14 cellular contexts compared by ENCODE assay signal in genomic region chr1:212605441-212605976, GRCh38. TPM values are rescaled to one million over a fixed set of nuclear protein-coding genes. Genes with fewer than 3 reads are reported as not detected.
DNase-seq lines count a peak whose midpoint lies in the region; ATAC-seq, FAIRE-seq and TF ChIP-seq lines count a peak whose summit lies in the region.
"Had no signal": no experiment of that assay in that cellular context is flagged by ENCODE, and none has a peak within 500 bp of the region (broad histone marks: within the 10 kb centered on the region; RNA-seq: fewer than 3 reads in every experiment).

No MANE protein-coding gene starts in this region.

- no peaks in the 10 kb centered on the region for H3K9me3 ChIP-seq in CD4-positive, alpha-beta T cell (ENCODE audit: control insufficient read depth, low read length)
- H3K9me3 ChIP-seq in H1 (ENCODE audit: insufficient read depth in 2 of 2, low read depth in 1 of 2, low read length in 1 of 2) (no peaks in the 10 kb centered on the region), neural progenitor cell (ENCODE audit: low read depth) (no peaks in the 10 kb centered on the region), PC-9 (ENCODE audit: insufficient read depth, low read depth) (no peaks in the 10 kb centered on the region)
- H3K9me3 ChIP-seq: adrenal gland, BLaER1 had no signal

- peaks cover 93% of the 10 kb centered on the region for H3K27me3 Mint-ChIP-seq in CD4-positive, alpha-beta T cell
- H3K27me3 Mint-ChIP-seq in neural progenitor cell (ENCODE audit: insufficient read depth, low read depth): peaks cover 19% of the 10 kb centered on the region
- H3K27me3 Mint-ChIP-seq in activated CD4-positive, alpha-beta memory T cell treated with anti-CD3 and anti-CD28 coated beads, Interleukin-2, amount 10 ng/mL, durations not matched to agents 7 days and 5 days: peaks cover 58% of the 10 kb centered on the region

- 0 out of 2 replicates have a peak overlapping the region, but pooled peaks have one; percentile 5 for H2BK15ac ChIP-seq in H1 (ENCODE audit: low read length)

- H3K9me2 ChIP-seq in PC-9 (ENCODE audit: insufficient read depth): no peaks in the 10 kb centered on the region

- H3K9ac ChIP-seq in H1 (replicated peaks in 1 of 4; ENCODE audit: extremely low read depth in 1 of 4, low read depth in 3 of 4, low read length in 3 of 4) (no peak overlapping the region), neural progenitor cell (no peak overlapping the region)
- H3K9ac ChIP-seq: BLaER1 had no signal

- H3K79me2 ChIP-seq in H1 (ENCODE audit: control insufficient read depth in 1 of 2, insufficient read depth in 2 of 2, low read length in 2 of 2): peaks cover 0 to 11% of the 10 kb centered on the region in 2 experiments; a peak in 2 of 4 replicates
- H3K79me2 ChIP-seq in neural progenitor cell (ENCODE audit: low read depth): no peaks in the 10 kb centered on the region
- no peaks in the 10 kb centered on the region for H3K79me2 ChIP-seq in PC-9 (ENCODE audit: low read depth)

- H3K14ac ChIP-seq in H1 (ENCODE audit: insufficient read length): no peak overlapping the region

- H3K4me3 Mint-ChIP-seq in CD4-positive, alpha-beta T cell: peak overlapping the region; percentile 97
- peak overlapping the region; percentile 96 for H3K4me3 Mint-ChIP-seq in neural progenitor cell
- H3K4me3 Mint-ChIP-seq in activated CD4-positive, alpha-beta memory T cell treated with anti-CD3 and anti-CD28 coated beads, Interleukin-2, amount 10 ng/mL, durations not matched to agents 7 days and 5 days: no peak overlapping the region

- WGBS in H1 (ENCODE audit: extremely low coverage in 1 of 2, insufficient coverage in 1 of 2, insufficient read length in 1 of 2, insufficient replicate concordance in 2 of 2, low coverage in 1 of 2, low lambda C conversion rate in 2 of 2, missing lambda C conversion rate in 1 of 2), 2 experiments: 60% methylated on average over 5 of the region's 5 CpGs; no CpG with 5 or more reads in 1 of the 2 experiments

- no peak overlapping the region for H3K27ac Mint-ChIP-seq in CD4-positive, alpha-beta T cell
- H3K27ac Mint-ChIP-seq in neural progenitor cell: peak overlapping the region; percentile 64
- H3K27ac Mint-ChIP-seq in activated CD4-positive, alpha-beta memory T cell treated with anti-CD3 and anti-CD28 coated beads, Interleukin-2, amount 10 ng/mL, durations not matched to agents 7 days and 5 days: no peak overlapping the region
- H3K27ac Mint-ChIP-seq: activated CD8-positive, alpha-beta memory T cell treated with anti-CD3 and anti-CD28 coated beads, Interleukin-2, amount 10 ng/mL, durations not matched to agents 7 days and 5 days had no signal

- peak; percentile 7 for FAIRE-seq in H1 (lab: Jason Lieb, UNC)
- FAIRE-seq: endometrium had no signal

- H3K23me2 ChIP-seq in H1 (ENCODE audit: low read depth, low read length): peaks cover 18% of the 10 kb centered on the region

- POLR2A ChIA-PET in CD4-positive, alpha-beta T cell (lab: Charles Lee): no interaction called here
- POLR2A ChIA-PET in H1 (lab: Charles Lee; ENCODE audit: partially characterized antibody): interaction anchor here (0.5 to 2.4 kb wide), 3 partner anchors 11 to 281 kb away, joined by 3 to 12 read pairs (median 3); no protein-coding TSS in a partner anchor
- POLR2A ChIA-PET in activated CD4-positive, alpha-beta memory T cell treated with anti-CD3 and anti-CD28 coated beads, Interleukin-2, amount 10 ng/mL, durations not matched to agents 7 days and 5 days (lab: Charles Lee): interaction anchor here (0.7 to 5.0 kb wide), 3 partner anchors 8 to 39 kb away, joined by 3 to 94 read pairs (median 40); no protein-coding TSS in a partner anchor
- POLR2A ChIA-PET in PC-9 (lab: Charles Lee; ENCODE audit: unreplicated experiment): no interaction called here

- TF ChIP-seq RAD21 in H1 (IDR thresholded peaks at IDR 0.05 in 1 of 2, conservative IDR thresholded peaks at IDR 0.05 in 1 of 2; ENCODE audit: low read depth in 2 of 2, low read length in 2 of 2): no peak

- CTCF ChIA-PET in CD4-positive, alpha-beta T cell (lab: Charles Lee): no interaction called here
- CTCF ChIA-PET in H1 (lab: Charles Lee; ENCODE audit: partially characterized antibody) (interaction anchor here (1.1 to 3.5 kb wide), 6 partner anchors 8 to 150 kb away, joined by 3 to 15 read pairs (median 6); no protein-coding TSS in a partner anchor), PC-9 (lab: Charles Lee) (no interaction called here)
- CTCF ChIA-PET in activated CD4-positive, alpha-beta memory T cell treated with anti-CD3 and anti-CD28 coated beads, Interleukin-2, amount 10 ng/mL, durations not matched to agents 7 days and 5 days (lab: Charles Lee): no interaction called here

- no peak overlapping the region for H4K91ac ChIP-seq in H1 (replicated peaks; ENCODE audit: insufficient read length, low read length)

- H3K4me1 ChIP-seq in H1 (replicated peaks in 1 of 4; ENCODE audit: control insufficient read depth in 3 of 4, insufficient read depth in 4 of 4, low read length in 3 of 4) (peaks cover 6 to 22% (median 9%) of the 10 kb centered on the region in 4 experiments), neural progenitor cell (peaks cover 34% of the 10 kb centered on the region), PC-9 (replicated peaks; ENCODE audit: insufficient read depth) (peaks cover 39% of the 10 kb centered on the region)

- H3K79me1 ChIP-seq in H1 (ENCODE audit: low read depth, low read length): no peaks in the 10 kb centered on the region

- BruUV-seq in PC-9 (replicated peaks; lab: Mats Ljungman, UMichigan): no TSS peak

- H3K4me1 Mint-ChIP-seq in CD4-positive, alpha-beta T cell (ENCODE audit: low read depth): peaks cover 32% of the 10 kb centered on the region
- H3K4me1 Mint-ChIP-seq in neural progenitor cell: peaks cover 39% of the 10 kb centered on the region
- peaks cover 34% of the 10 kb centered on the region for H3K4me1 Mint-ChIP-seq in activated CD4-positive, alpha-beta memory T cell treated with anti-CD3 and anti-CD28 coated beads, Interleukin-2, amount 10 ng/mL, durations not matched to agents 7 days and 5 days

- no peak for TF ChIP-seq EP300 in H1 (IDR thresholded peaks at IDR 0.05; ENCODE audit: borderline replicate concordance in 1 of 2, low read depth in 2 of 2, low read length in 2 of 2)

- H3K4ac ChIP-seq in H1 (replicated peaks; ENCODE audit: insufficient read length, low read depth, low read length): no peak overlapping the region

- TF ChIP-seq CTCF in CD4-positive, alpha-beta T cell (IDR thresholded peaks at IDR 0.05): no peak
- no peak for TF ChIP-seq CTCF in H1 (IDR thresholded peaks at IDR 0.05; ENCODE audit: control extremely low read depth in 1 of 3, insufficient read depth in 1 of 3, low read depth in 1 of 3, low read length in 3 of 3)
- TF ChIP-seq CTCF in neural progenitor cell (IDR thresholded peaks at IDR 0.05): no peak
- no peak for TF ChIP-seq CTCF in PC-9 (conservative IDR thresholded peaks at IDR 0.05)

- no peak overlapping the region for H2BK120ac ChIP-seq in H1 (replicated peaks; ENCODE audit: low read depth, low read length)

- H4K8ac ChIP-seq in H1 (ENCODE audit: extremely low read depth, insufficient read depth, low read length): no peak overlapping the region

- peaks cover 12% of the 10 kb centered on the region for H3K36me3 Mint-ChIP-seq in CD4-positive, alpha-beta T cell (ENCODE audit: low read depth)
- H3K36me3 Mint-ChIP-seq in neural progenitor cell: no peaks in the 10 kb centered on the region
- H3K36me3 Mint-ChIP-seq in activated CD4-positive, alpha-beta memory T cell treated with anti-CD3 and anti-CD28 coated beads, Interleukin-2, amount 10 ng/mL, durations not matched to agents 7 days and 5 days (ENCODE audit: low read depth): peaks cover 11% of the 10 kb centered on the region

- H2AFZ ChIP-seq in H1 (ENCODE audit: low read length) (no peak overlapping the region), neural progenitor cell (replicated peaks) (no peak overlapping the region), PC-9 (no peak overlapping the region)

- H3F3A ChIP-seq in neural progenitor cell (ENCODE audit: low read depth) (peaks cover 41% of the 10 kb centered on the region), PC-9 (ENCODE audit: insufficient read depth, low read depth) (peaks cover 16% of the 10 kb centered on the region)

- no peak overlapping the region; the same call in 1 of the 2 replicates for H2BK5ac ChIP-seq in H1 (ENCODE audit: low read depth, low read length)

- no peaks in the 10 kb centered on the region for H3K9me3 Mint-ChIP-seq in CD4-positive, alpha-beta T cell
- H3K9me3 Mint-ChIP-seq in neural progenitor cell: no peaks in the 10 kb centered on the region
- H3K9me3 Mint-ChIP-seq in activated CD4-positive, alpha-beta memory T cell treated with anti-CD3 and anti-CD28 coated beads, Interleukin-2, amount 10 ng/mL, durations not matched to agents 7 days and 5 days: no peaks in the 10 kb centered on the region

- H3K36me3 ChIP-seq in H1 (ENCODE audit: control insufficient read depth in 2 of 4, insufficient read depth in 4 of 4, low read length in 3 of 4) (no peaks in the 10 kb centered on the region), neural progenitor cell (no peaks in the 10 kb centered on the region), PC-9 (ENCODE audit: low read depth) (no peaks in the 10 kb centered on the region)
- H3K36me3 ChIP-seq: adrenal gland, BLaER1 had no signal

- DNase-seq in CD4-positive, alpha-beta T cell: no peak
- DNase-seq in KBM-7 (peak; percentile 40), H1 (ENCODE audit: low read depth in 1 of 2, low spot score in 2 of 2) (no peak), neural progenitor cell (ENCODE audit: low spot score) (peak; percentile 70), PC-9 (no peak), NCI-H748 treated with DMSO at 0.1 percent for 48 hours (lab: John Stamatoyannopoulos, UW) (no peak), HCEC 1CT (no peak)
- DNase-seq in activated CD4-positive, alpha-beta memory T cell treated with anti-CD3 and anti-CD28 coated beads, Interleukin-2, amount 10 ng/mL, durations not matched to agents 7 days and 5 days: no peak
- DNase-seq: activated CD8-positive, alpha-beta memory T cell treated with anti-CD3 and anti-CD28 coated beads, Interleukin-2, amount 10 ng/mL, durations not matched to agents 7 days and 5 days; adrenal gland; NCI-H1436; NK-92 treated with Interleukin-12 subunit alpha and Interleukin-12 subunit beta, amount 100 ng/mL, for 24 hours had no signal

- no peak overlapping the region for H4K5ac ChIP-seq in H1 (ENCODE audit: insufficient read length, low read depth, low read length)

- no peak overlapping the region for H3K27ac ChIP-seq in CD4-positive, alpha-beta T cell (ENCODE audit: low read depth, low read length)
- H3K27ac ChIP-seq in H1 (ENCODE audit: low read depth, low read length): no peak overlapping the region
- H3K27ac ChIP-seq in neural progenitor cell: no peak overlapping the region
- no peak overlapping the region for H3K27ac ChIP-seq in PC-9
- H3K27ac ChIP-seq: adrenal gland, BLaER1 had no signal

- TF ChIP-seq POLR2A in H1 (IDR thresholded peaks at IDR 0.05; ENCODE audit: control extremely low read depth in 1 of 2, low read depth in 2 of 2, low read length in 2 of 2): no peak

- H3K18ac ChIP-seq in H1 (ENCODE audit: extremely low read depth, low read length): no peak overlapping the region; the same call in 1 of the 2 replicates

- H4K20me1 ChIP-seq in H1 (replicated peaks in 1 of 2; ENCODE audit: control insufficient read depth in 1 of 2, insufficient read depth in 2 of 2, low read length in 2 of 2) (peaks cover 9% of the 10 kb centered on the region in 2 experiments), neural progenitor cell (ENCODE audit: low read depth) (peaks cover 17% of the 10 kb centered on the region), PC-9 (ENCODE audit: insufficient read depth) (peaks cover 10% of the 10 kb centered on the region; the same call in 1 of the 2 replicates)

- no peak overlapping the region for H3K56ac ChIP-seq in H1 (replicated peaks; ENCODE audit: insufficient read length, low read depth, low read length)

- peak overlapping the region; percentile 96 to 97; a peak in 3 of 4 replicates for H3K4me2 ChIP-seq in H1 (ENCODE audit: insufficient read depth in 1 of 2, low read depth in 2 of 2, low read length in 2 of 2)
- peak overlapping the region; percentile 97 for H3K4me2 ChIP-seq in neural progenitor cell
- H3K4me2 ChIP-seq in PC-9: no peak overlapping the region
- H3K4me2 ChIP-seq: BLaER1 had no signal

- in situ Hi-C loops in KBM-7 (cut with MboI; ENCODE audit: low pct_unique_long_range_greater_than_20kb, low sequenced_read_pairs): no loop called here

- intact Hi-C loops in CD4-positive, alpha-beta T cell (cut with DNase I, micrococcal nuclease): loop anchor here (5.0 to 10.0 kb wide), 3 partner anchors 38 to 1379 kb away; partner anchors contain the start of gene PROX1 (in 1 of the 2)
- intact Hi-C loops in PC-9 (cut with micrococcal nuclease; ENCODE audit: unreplicated experiment): no loop called here

- no peak overlapping the region for H2BK20ac ChIP-seq in H1 (ENCODE audit: low read length)

- H2AK5ac ChIP-seq in H1 (ENCODE audit: low read depth, low read length): no peak overlapping the region; the same call in 1 of the 2 replicates

- peaks cover 58% of the 10 kb centered on the region for H3K27me3 ChIP-seq in CD4-positive, alpha-beta T cell (ENCODE audit: control insufficient read depth, insufficient read depth, low read length)
- peaks cover 10 to 34% (median 27%) of the 10 kb centered on the region in 4 experiments for H3K27me3 ChIP-seq in H1 (replicated peaks in 1 of 4; ENCODE audit: control insufficient read depth in 3 of 4, extremely low read depth in 1 of 4, insufficient read depth in 3 of 4, low read length in 3 of 4)
- peaks cover 97% of the 10 kb centered on the region for H3K27me3 ChIP-seq in neural progenitor cell
- peaks cover 53% of the 10 kb centered on the region for H3K27me3 ChIP-seq in PC-9 (ENCODE audit: insufficient read depth, low read depth)

- peak overlapping the region; percentile 52; the same call in 1 of the 2 replicates for H2BK12ac ChIP-seq in H1 (ENCODE audit: low read depth, low read length)

- peak overlapping the region in 1 of 4 experiments; percentile 96; a peak in 2 of 8 replicates for H3K4me3 ChIP-seq in H1 (ENCODE audit: extremely low read depth in 1 of 4, insufficient read depth in 2 of 4, low read depth in 3 of 4, low read length in 4 of 4)
- peak overlapping the region; percentile 62 for H3K4me3 ChIP-seq in neural progenitor cell
- H3K4me3 ChIP-seq in PC-9: no peak overlapping the region
- H3K4me3 ChIP-seq: adrenal gland, BLaER1 had no signal

- no peak for ATAC-seq in CD4-positive, alpha-beta T cell (ENCODE audit: poor library complexity)
- ATAC-seq: activated CD8-positive, alpha-beta memory T cell treated with anti-CD3 and anti-CD28 coated beads, Interleukin-2, amount 10 ng/mL, durations not matched to agents 7 days and 5 days had no signal

- no peak overlapping the region for H3K23ac ChIP-seq in H1 (ENCODE audit: insufficient read length)

RNA-seq across cellular contexts. Expression of gene ATF3, which starts 3.1 kb away (rescaled TPM):
- total RNA-seq in CD4-positive, alpha-beta T cell: 10 to 100 TPM; 10.4 to 12.7 TPM
- 21.5 and 27.7 TPM in 2 replicates for total RNA-seq in H1 (2021; fragmentation: NEBNext Ultra II Directional; extraction: Animal tissue kit (Norgen Biotek cat#: 25700))
- 12.2 and 13.5 TPM in 2 replicates for polyA plus RNA-seq in H1 (2011; rRNA removed)
- polyA plus RNA-seq in H1 (2011; cell fraction: cytosol; rRNA removed): 17.1 TPM
- polyA plus RNA-seq in H1 (2011; cell fraction: nucleus; rRNA removed): 18.7 TPM
- 18.2 to 33.8 TPM (median 21.4 TPM) in 4 replicates for polyA plus RNA-seq in H1 (2012, experiment 1 of 2)
- 16.1 TPM for polyA plus RNA-seq in H1 (2012, experiment 2 of 2)
- polyA plus RNA-seq in H1 (2013, experiment 1 of 2): 9.1 TPM
- polyA plus RNA-seq in H1 (2013, experiment 2 of 2): 9.4 TPM
- polyA minus RNA-seq in H1 (2011; rRNA and poly(A)+ RNA removed): 13.6 and 21.4 TPM in 2 replicates
- polyA minus RNA-seq in H1 (2011; cell fraction: cytosol; rRNA and poly(A)+ RNA removed): 15.9 TPM
- polyA minus RNA-seq in H1 (2011; cell fraction: nucleus; rRNA and poly(A)+ RNA removed): 37.1 TPM
- total RNA-seq in neural progenitor cell (ENCODE audit: low replicate concordance) (7.2 and 7.8 TPM in 2 replicates), PC-9 (2021) (10.2 and 10.8 TPM in 2 replicates)
- 10 to 100 TPM; 21.6 to 21.8 TPM for total RNA-seq in activated CD4-positive, alpha-beta memory T cell treated with anti-CD3 and anti-CD28 coated beads, Interleukin-2, amount 10 ng/mL, durations not matched to agents 7 days and 5 days

Comparison
In these comparisons a context has a peak if more than half of its experiments do, and no peak if none do; other contexts are left out.
1. DNase-seq: peak in KBM-7 (single experiment) and neural progenitor cell (single experiment); none in CD4-positive, alpha-beta T cell (0 of 10), H1 (0 of 2), activated CD4-positive, alpha-beta memory T cell treated with anti-CD3 and anti-CD28 coated beads, Interleukin-2, amount 10 ng/mL, durations not matched to agents 7 days and 5 days (single experiment), PC-9 (0 of 2), NCI-H748 treated with DMSO at 0.1 percent for 48 hours (single experiment) and HCEC 1CT (single experiment).
2. POLR2A ChIA-PET loops: an anchor here in H1 (0.5 to 2.4 kb wide) and activated CD4-positive, alpha-beta memory T cell treated with anti-CD3 and anti-CD28 coated beads, Interleukin-2, amount 10 ng/mL, durations not matched to agents 7 days and 5 days (0.7 to 5.0 kb wide); none called in CD4-positive, alpha-beta T cell and PC-9.